Comparison of ENCODE assay signal across 1 cellular context in genomic region chr21:25903599-25903998, GRCh38.
A peak's percentile ranks its signal among the peaks of the same experiment; 100 is the strongest.
TF ChIP-seq lines count a peak whose summit lies in the region.

No MANE protein-coding gene starts in this region.

TF ChIP-seq in GM12878, 131 proteins besides CTCF, POLR2A, EP300 and RAD21 (continued from another document):
- no peak for TF ChIP-seq RAD51 (IDR thresholded peaks at IDR 0.05)
- no peak for TF ChIP-seq MYC (IDR thresholded peaks at IDR 0.05; ENCODE audit: insufficient read depth, insufficient read length, insufficient replicate concordance, low read length, severe bottlenecking)
- TF ChIP-seq HDAC2 (IDR thresholded peaks at IDR 0.05): no peak
- TF ChIP-seq SMC3 (IDR thresholded peaks at IDR 0.05; ENCODE audit: borderline replicate concordance, low read length): no peak
- no peak for TF ChIP-seq PML (IDR thresholded peaks at IDR 0.05; ENCODE audit: low read length)
- no peak for TF ChIP-seq ZZZ3 (IDR thresholded peaks at IDR 0.05; ENCODE audit: control insufficient read depth, insufficient read length, low read depth)
- TF ChIP-seq YBX1 (IDR thresholded peaks at IDR 0.05): no peak
- peak; percentile 46 for TF ChIP-seq JUNB (IDR thresholded peaks at IDR 0.05)
- TF ChIP-seq MEF2B (IDR thresholded peaks at IDR 0.05; ENCODE audit: partially characterized antibody, poor library complexity, severe bottlenecking): peak; percentile 30
- no peak for TF ChIP-seq FOXK2 (IDR thresholded peaks at IDR 0.05)
- no peak for TF ChIP-seq MTA3 (IDR thresholded peaks at IDR 0.05; ENCODE audit: borderline replicate concordance, low read length)
- TF ChIP-seq CEBPZ (IDR thresholded peaks at IDR 0.05; ENCODE audit: low read depth, low read length): no peak
- TF ChIP-seq MXI1 (IDR thresholded peaks at IDR 0.05; ENCODE audit: low read depth, low read length): no peak
- TF ChIP-seq ELK1 (IDR thresholded peaks at IDR 0.05; ENCODE audit: low read depth, low read length): no peak
- no peak for TF ChIP-seq CBX3 (IDR thresholded peaks at IDR 0.05; ENCODE audit: borderline replicate concordance, low read depth)
- peak in 1 of 2 experiments; percentile 85; a peak in 2 of 4 replicates for TF ChIP-seq BHLHE40 (IDR thresholded peaks at IDR 0.05; ENCODE audit: borderline replicate concordance in 1 of 2, low read depth in 2 of 2, low read length in 1 of 2)
TF ChIP-seq in GM12878: peak in this region for 16.
